ENCODE assay signal across 1 cellular context in the genomic region with DNA sequence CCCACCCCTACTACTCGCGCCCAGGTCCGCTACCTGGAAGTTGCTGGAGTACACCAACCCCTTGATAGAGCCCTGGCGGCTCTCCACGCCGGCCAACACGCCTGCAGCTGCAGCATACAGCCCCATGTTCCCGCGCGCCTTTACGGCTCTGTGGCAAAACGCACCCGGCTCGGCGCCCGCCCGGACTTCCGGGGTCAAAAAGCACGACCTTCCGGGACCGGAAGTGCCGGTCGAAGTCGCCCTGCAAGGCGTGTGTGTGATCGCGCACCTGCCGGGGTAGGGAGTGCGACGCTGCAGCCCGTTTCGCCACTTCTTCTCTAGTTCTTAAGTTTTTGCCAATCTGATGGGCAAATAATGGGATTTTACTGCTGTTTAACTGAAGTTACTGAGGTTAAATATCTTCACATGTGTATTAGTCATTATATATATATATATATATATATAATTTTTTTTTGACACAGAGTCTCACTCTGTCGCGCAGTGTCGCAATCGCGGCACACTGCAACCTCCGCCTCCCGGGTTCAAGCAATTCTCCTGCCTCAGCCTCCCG.
A peak's percentile ranks its signal among the peaks of the same experiment; 100 is the strongest.
TF ChIP-seq lines count a peak whose summit lies in the region.

TSS of gene NSUN5 (minus strand) at position 162 of the 550 bp plus-strand sequence. CDS start at position 126, 36 bp downstream.

TF ChIP-seq in HepG2, 621 proteins besides CTCF, POLR2A, EP300 and RAD21 (continued from another document and continues in another):
- TF ChIP-seq, protein P1, sequence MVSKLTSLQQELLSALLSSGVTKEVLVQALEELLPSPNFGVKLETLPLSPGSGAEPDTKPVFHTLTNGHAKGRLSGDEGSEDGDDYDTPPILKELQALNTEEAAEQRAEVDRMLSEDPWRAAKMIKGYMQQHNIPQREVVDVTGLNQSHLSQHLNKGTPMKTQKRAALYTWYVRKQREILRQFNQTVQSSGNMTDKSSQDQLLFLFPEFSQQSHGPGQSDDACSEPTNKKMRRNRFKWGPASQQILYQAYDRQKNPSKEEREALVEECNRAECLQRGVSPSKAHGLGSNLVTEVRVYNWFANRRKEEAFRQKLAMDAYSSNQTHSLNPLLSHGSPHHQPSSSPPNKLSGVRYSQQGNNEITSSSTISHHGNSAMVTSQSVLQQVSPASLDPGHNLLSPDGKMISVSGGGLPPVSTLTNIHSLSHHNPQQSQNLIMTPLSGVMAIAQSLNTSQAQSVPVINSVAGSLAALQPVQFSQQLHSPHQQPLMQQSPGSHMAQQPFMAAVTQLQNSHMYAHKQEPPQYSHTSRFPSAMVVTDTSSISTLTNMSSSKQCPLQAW (CRISPR knock-in tag; IDR thresholded peaks at IDR 0.05): no peak
- TF ChIP-seq FOXC1 (CRISPR knock-in tag; IDR thresholded peaks at IDR 0.05; ENCODE audit: borderline replicate concordance): peak; percentile 82; the same call in 1 of the 2 replicates
- no peak for TF ChIP-seq KDM6A (CRISPR knock-in tag; IDR thresholded peaks at IDR 0.05; ENCODE audit: low read depth)
- TF ChIP-seq, protein P2, sequence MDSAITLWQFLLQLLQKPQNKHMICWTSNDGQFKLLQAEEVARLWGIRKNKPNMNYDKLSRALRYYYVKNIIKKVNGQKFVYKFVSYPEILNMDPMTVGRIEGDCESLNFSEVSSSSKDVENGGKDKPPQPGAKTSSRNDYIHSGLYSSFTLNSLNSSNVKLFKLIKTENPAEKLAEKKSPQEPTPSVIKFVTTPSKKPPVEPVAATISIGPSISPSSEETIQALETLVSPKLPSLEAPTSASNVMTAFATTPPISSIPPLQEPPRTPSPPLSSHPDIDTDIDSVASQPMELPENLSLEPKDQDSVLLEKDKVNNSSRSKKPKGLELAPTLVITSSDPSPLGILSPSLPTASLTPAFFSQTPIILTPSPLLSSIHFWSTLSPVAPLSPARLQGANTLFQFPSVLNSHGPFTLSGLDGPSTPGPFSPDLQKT (CRISPR knock-in tag; IDR thresholded peaks at IDR 0.05; ENCODE audit: borderline replicate concordance): peak; percentile 83; the same call in 1 of the 2 replicates
- peak; percentile 91 for TF ChIP-seq MED13 (CRISPR knock-in tag; IDR thresholded peaks at IDR 0.05)
- peak; percentile 91 for TF ChIP-seq GATAD1 (CRISPR knock-in tag; IDR thresholded peaks at IDR 0.05)
- no peak for TF ChIP-seq SOX6 (IDR thresholded peaks at IDR 0.05)
- TF ChIP-seq SOX6 (CRISPR knock-in tag; IDR thresholded peaks at IDR 0.05): peak; percentile 51
- peak; percentile 52; the same call in 1 of the 2 replicates for TF ChIP-seq SMAD3 (CRISPR knock-in tag; IDR thresholded peaks at IDR 0.05)
- no peak for TF ChIP-seq TBX3 (IDR thresholded peaks at IDR 0.05; ENCODE audit: borderline replicate concordance)
- TF ChIP-seq KDM5A (IDR thresholded peaks at IDR 0.05; ENCODE audit: borderline replicate concordance, low read length): no peak; the same call in 1 of the 2 replicates
- no peak for TF ChIP-seq ATF7 (IDR thresholded peaks at IDR 0.05)
- TF ChIP-seq ATF7 (CRISPR knock-in tag; IDR thresholded peaks at IDR 0.05): no peak
- TF ChIP-seq ZC3H13 (CRISPR knock-in tag; IDR thresholded peaks at IDR 0.05): peak; percentile 85; the same call in 1 of the 2 replicates
- TF ChIP-seq CSRNP2 (CRISPR knock-in tag; conservative IDR thresholded peaks at IDR 0.05; ENCODE audit: low read depth): no peak
- 0 out of 2 replicates have a peak, but pooled peaks have one; percentile 23 for TF ChIP-seq GPN1 (CRISPR knock-in tag; IDR thresholded peaks at IDR 0.05; ENCODE audit: borderline replicate concordance)
- TF ChIP-seq, protein P3, sequence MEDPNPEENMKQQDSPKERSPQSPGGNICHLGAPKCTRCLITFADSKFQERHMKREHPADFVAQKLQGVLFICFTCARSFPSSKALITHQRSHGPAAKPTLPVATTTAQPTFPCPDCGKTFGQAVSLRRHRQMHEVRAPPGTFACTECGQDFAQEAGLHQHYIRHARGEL (CRISPR knock-in tag; IDR thresholded peaks at IDR 0.05): no peak
- TF ChIP-seq SOX13 (IDR thresholded peaks at IDR 0.05): no peak
- TF ChIP-seq SOX13 (CRISPR knock-in tag; conservative IDR thresholded peaks at IDR 0.05 in 1 of 2, IDR thresholded peaks at IDR 0.05 in 1 of 2): peak in 1 of 2 experiments; percentile 61; a peak in 1 of 4 replicates
- TF ChIP-seq RARA (CRISPR knock-in tag; IDR thresholded peaks at IDR 0.05): peak; percentile 54; the same call in 1 of the 2 replicates
- TF ChIP-seq PCBP1 (IDR thresholded peaks at IDR 0.05; ENCODE audit: borderline replicate concordance, low read depth, low read length): 0 out of 2 replicates have a peak, but pooled peaks have one; percentile 55
- TF ChIP-seq, protein P4, sequence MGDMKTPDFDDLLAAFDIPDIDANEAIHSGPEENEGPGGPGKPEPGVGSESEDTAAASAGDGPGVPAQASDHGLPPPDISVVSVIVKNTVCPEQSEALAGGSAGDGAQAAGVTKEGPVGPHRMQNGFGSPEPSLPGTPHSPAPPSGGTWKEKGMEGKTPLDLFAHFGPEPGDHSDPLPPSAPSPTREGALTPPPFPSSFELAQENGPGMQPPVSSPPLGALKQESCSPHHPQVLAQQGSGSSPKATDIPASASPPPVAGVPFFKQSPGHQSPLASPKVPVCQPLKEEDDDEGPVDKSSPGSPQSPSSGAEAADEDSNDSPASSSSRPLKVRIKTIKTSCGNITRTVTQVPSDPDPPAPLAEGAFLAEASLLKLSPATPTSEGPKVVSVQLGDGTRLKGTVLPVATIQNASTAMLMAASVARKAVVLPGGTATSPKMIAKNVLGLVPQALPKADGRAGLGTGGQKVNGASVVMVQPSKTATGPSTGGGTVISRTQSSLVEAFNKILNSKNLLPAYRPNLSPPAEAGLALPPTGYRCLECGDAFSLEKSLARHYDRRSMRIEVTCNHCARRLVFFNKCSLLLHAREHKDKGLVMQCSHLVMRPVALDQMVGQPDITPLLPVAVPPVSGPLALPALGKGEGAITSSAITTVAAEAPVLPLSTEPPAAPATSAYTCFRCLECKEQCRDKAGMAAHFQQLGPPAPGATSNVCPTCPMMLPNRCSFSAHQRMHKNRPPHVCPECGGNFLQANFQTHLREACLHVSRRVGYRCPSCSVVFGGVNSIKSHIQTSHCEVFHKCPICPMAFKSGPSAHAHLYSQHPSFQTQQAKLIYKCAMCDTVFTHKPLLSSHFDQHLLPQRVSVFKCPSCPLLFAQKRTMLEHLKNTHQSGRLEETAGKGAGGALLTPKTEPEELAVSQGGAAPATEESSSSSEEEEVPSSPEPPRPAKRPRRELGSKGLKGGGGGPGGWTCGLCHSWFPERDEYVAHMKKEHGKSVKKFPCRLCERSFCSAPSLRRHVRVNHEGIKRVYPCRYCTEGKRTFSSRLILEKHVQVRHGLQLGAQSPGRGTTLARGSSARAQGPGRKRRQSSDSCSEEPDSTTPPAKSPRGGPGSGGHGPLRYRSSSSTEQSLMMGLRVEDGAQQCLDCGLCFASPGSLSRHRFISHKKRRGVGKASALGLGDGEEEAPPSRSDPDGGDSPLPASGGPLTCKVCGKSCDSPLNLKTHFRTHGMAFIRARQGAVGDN (CRISPR knock-in tag; IDR thresholded peaks at IDR 0.05): peak; percentile 98
- peak; percentile 94 for TF ChIP-seq HOXA3 (CRISPR knock-in tag; IDR thresholded peaks at IDR 0.05)
- no peak for TF ChIP-seq ZSCAN30 (CRISPR knock-in tag; IDR thresholded peaks at IDR 0.05)
- TF ChIP-seq SNAPC2 (CRISPR knock-in tag; IDR thresholded peaks at IDR 0.05): no peak
- TF ChIP-seq ELF3 (CRISPR knock-in tag; IDR thresholded peaks at IDR 0.05): peak; percentile 95
- TF ChIP-seq, protein P5, sequence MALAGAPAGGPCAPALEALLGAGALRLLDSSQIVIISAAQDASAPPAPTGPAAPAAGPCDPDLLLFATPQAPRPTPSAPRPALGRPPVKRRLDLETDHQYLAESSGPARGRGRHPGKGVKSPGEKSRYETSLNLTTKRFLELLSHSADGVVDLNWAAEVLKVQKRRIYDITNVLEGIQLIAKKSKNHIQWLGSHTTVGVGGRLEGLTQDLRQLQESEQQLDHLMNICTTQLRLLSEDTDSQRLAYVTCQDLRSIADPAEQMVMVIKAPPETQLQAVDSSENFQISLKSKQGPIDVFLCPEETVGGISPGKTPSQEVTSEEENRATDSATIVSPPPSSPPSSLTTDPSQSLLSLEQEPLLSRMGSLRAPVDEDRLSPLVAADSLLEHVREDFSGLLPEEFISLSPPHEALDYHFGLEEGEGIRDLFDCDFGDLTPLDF (CRISPR knock-in tag; IDR thresholded peaks at IDR 0.05): peak; percentile 83
- no peak; the same call in 1 of the 2 replicates for TF ChIP-seq ZNF839 (CRISPR knock-in tag; IDR thresholded peaks at IDR 0.05; ENCODE audit: borderline replicate concordance)
- no peak for TF ChIP-seq SCMH1 (CRISPR knock-in tag; IDR thresholded peaks at IDR 0.05; ENCODE audit: borderline replicate concordance)
- TF ChIP-seq MAF1 (CRISPR knock-in tag; IDR thresholded peaks at IDR 0.05; ENCODE audit: borderline replicate concordance): no peak; the same call in 1 of the 2 replicates
- TF ChIP-seq BRCA1 (CRISPR knock-in tag; IDR thresholded peaks at IDR 0.05): peak; percentile 67; the same call in 1 of the 2 replicates
- no peak for TF ChIP-seq TRIM22 (IDR thresholded peaks at IDR 0.05)
- peak; percentile 88 for TF ChIP-seq ZFP36L1 (CRISPR knock-in tag; IDR thresholded peaks at IDR 0.05)
- TF ChIP-seq CBX5 (CRISPR knock-in tag; IDR thresholded peaks at IDR 0.05; ENCODE audit: borderline replicate concordance): peak; percentile 93; the same call in 1 of the 2 replicates
- TF ChIP-seq IRX3 (CRISPR knock-in tag; IDR thresholded peaks at IDR 0.05; ENCODE audit: borderline replicate concordance, low read depth): peak; percentile 50; the same call in 1 of the 2 replicates
- 0 out of 2 replicates have a peak, but pooled peaks have one; percentile 50 for TF ChIP-seq ZNF775 (CRISPR knock-in tag; IDR thresholded peaks at IDR 0.05; ENCODE audit: borderline replicate concordance)
- TF ChIP-seq SRY (CRISPR knock-in tag; IDR thresholded peaks at IDR 0.05): peak; percentile 75; the same call in 1 of the 2 replicates
- peak; percentile 83 for TF ChIP-seq DBP (CRISPR knock-in tag; IDR thresholded peaks at IDR 0.05; ENCODE audit: not compliant biosample characterization)
- TF ChIP-seq, protein P6, sequence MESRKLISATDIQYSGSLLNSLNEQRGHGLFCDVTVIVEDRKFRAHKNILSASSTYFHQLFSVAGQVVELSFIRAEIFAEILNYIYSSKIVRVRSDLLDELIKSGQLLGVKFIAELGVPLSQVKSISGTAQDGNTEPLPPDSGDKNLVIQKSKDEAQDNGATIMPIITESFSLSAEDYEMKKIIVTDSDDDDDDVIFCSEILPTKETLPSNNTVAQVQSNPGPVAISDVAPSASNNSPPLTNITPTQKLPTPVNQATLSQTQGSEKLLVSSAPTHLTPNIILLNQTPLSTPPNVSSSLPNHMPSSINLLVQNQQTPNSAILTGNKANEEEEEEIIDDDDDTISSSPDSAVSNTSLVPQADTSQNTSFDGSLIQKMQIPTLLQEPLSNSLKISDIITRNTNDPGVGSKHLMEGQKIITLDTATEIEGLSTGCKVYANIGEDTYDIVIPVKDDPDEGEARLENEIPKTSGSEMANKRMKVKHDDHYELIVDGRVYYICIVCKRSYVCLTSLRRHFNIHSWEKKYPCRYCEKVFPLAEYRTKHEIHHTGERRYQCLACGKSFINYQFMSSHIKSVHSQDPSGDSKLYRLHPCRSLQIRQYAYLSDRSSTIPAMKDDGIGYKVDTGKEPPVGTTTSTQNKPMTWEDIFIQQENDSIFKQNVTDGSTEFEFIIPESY (CRISPR knock-in tag; IDR thresholded peaks at IDR 0.05): peak; percentile 54
- 0 out of 2 replicates have a peak, but pooled peaks have one; percentile 72 for TF ChIP-seq ZNF367 (CRISPR knock-in tag; IDR thresholded peaks at IDR 0.05; ENCODE audit: borderline replicate concordance)
- TF ChIP-seq NONO (IDR thresholded peaks at IDR 0.05): no peak
- peak; percentile 86 for TF ChIP-seq NONO (CRISPR knock-in tag; conservative IDR thresholded peaks at IDR 0.05)
- TF ChIP-seq KDM4B (CRISPR knock-in tag; IDR thresholded peaks at IDR 0.05): no peak
- TF ChIP-seq KAT2B (IDR thresholded peaks at IDR 0.05; ENCODE audit: borderline replicate concordance, low read depth, low read length): no peak
- no peak for TF ChIP-seq ZNF354B (CRISPR knock-in tag; IDR thresholded peaks at IDR 0.05)
- peak; percentile 63; the same call in 1 of the 2 replicates for TF ChIP-seq ZNF790 (CRISPR knock-in tag; IDR thresholded peaks at IDR 0.05; ENCODE audit: borderline replicate concordance)
- TF ChIP-seq POLR2G (IDR thresholded peaks at IDR 0.05; ENCODE audit: low read depth, low read length): peak; percentile 94
- TF ChIP-seq RXRB (CRISPR knock-in tag; IDR thresholded peaks at IDR 0.05; ENCODE audit: borderline replicate concordance): peak; percentile 74
- peak; percentile 24; the same call in 1 of the 2 replicates for TF ChIP-seq TFAP4 (IDR thresholded peaks at IDR 0.05; ENCODE audit: borderline replicate concordance, low read depth)
- TF ChIP-seq EZH2 (conservative IDR thresholded peaks at IDR 0.05; ENCODE audit: low read depth, low read length): no peak
